ENCODE assay signal across 18 cellular contexts in genomic region chr1:1275836-1276235, GRCh38. TPM values are rescaled to one million over a fixed set of nuclear protein-coding genes. Genes with fewer than 3 reads are reported as not detected.
DNase-seq lines count a peak whose midpoint lies in the region; TF ChIP-seq lines count a peak whose summit lies in the region.
"Had no signal": no experiment of that assay in that cellular context is flagged by ENCODE, and none has a peak within 500 bp of the region (broad histone marks: within the 10 kb centered on the region; RNA-seq: fewer than 3 reads in every experiment).

No MANE protein-coding gene starts in this region.

- H3K4me1 ChIP-seq in SJSA1 (replicated peaks) (peaks cover 54% of the 10 kb centered on the region), Peyer's patch (peaks cover 5 to 44% (median 21%) of the 10 kb centered on the region in 4 donors)

- no peak for TF ChIP-seq POLR2A in Peyer's patch (IDR thresholded peaks at IDR 0.05)

- peak overlapping the region; percentile 30 for H3K4me3 Mint-ChIP-seq in T-helper 2 cell treated with Interferon-gamma antibody and Interleukin-4, amounts not matched to agents 5 μg/mL and 100 μg/mL, for 36 hours
- peak overlapping the region; percentile 22 for H3K4me3 Mint-ChIP-seq in chondrocyte (ENCODE audit: unreplicated experiment)
- H3K4me3 Mint-ChIP-seq in nephron = peak overlapping the region; percentile 58 to 83 (median 82)
- H3K4me3 Mint-ChIP-seq: GM23338 had no signal

- H3K9me3 ChIP-seq in SJSA1 (replicated peaks) = no peaks in the 10 kb centered on the region; the same call in 1 of the 2 replicates
- H3K9me3 ChIP-seq in Peyer's patch = no peaks in the 10 kb centered on the region
- H3K9me3 ChIP-seq: BLaER1, psoas muscle had no signal

- peaks cover 15% of the 10 kb centered on the region for H3K36me3 Mint-ChIP-seq in T-helper 2 cell treated with Interferon-gamma antibody and Interleukin-4, amounts not matched to agents 5 μg/mL and 100 μg/mL, for 36 hours (ENCODE audit: low read depth)
- no peaks in the 10 kb centered on the region for H3K36me3 Mint-ChIP-seq in chondrocyte (ENCODE audit: low read depth)
- H3K36me3 Mint-ChIP-seq in nephron (ENCODE audit: low read depth) = peaks cover 3% of the 10 kb centered on the region

- H3K27me3 ChIP-seq in SJSA1 (replicated peaks) (no peaks in the 10 kb centered on the region), Peyer's patch (no peaks in the 10 kb centered on the region)
- H3K27me3 ChIP-seq: BLaER1 had no signal

- no peak for DNase-seq in T-helper 2 cell treated with Interferon-gamma antibody and Interleukin-4, amounts not matched to agents 5 μg/mL and 100 μg/mL, for 36 hours (ENCODE audit: low spot score)
- DNase-seq in T-helper 2 cell = no peak
- no peak for DNase-seq in SJSA1 (ENCODE audit: low read depth in 1 of 2, low spot score in 2 of 2)
- no peak for DNase-seq in chondrocyte (ENCODE audit: low spot score)
- DNase-seq in Peyer's patch = no peak
- DNase-seq in effector CD8-positive, alpha-beta T cell (lab: John Stamatoyannopoulos, UW) = no peak
- no peak for DNase-seq in mesenteric fat pad (ENCODE audit: low spot score)
- DNase-seq: aorta; NCI-H2029; psoas muscle; SHP77; stimulated activated naive CD4-positive, alpha-beta T cell; trophoblast cell had no signal

- no peaks in the 10 kb centered on the region for H3K27me3 Mint-ChIP-seq in T-helper 2 cell treated with Interferon-gamma antibody and Interleukin-4, amounts not matched to agents 5 μg/mL and 100 μg/mL, for 36 hours (ENCODE audit: low read depth)
- H3K27me3 Mint-ChIP-seq in chondrocyte (ENCODE audit: low read depth) (no peaks in the 10 kb centered on the region), nephron (ENCODE audit: low read depth) (no peaks in the 10 kb centered on the region)

- TF ChIP-seq CTCF in chondrocyte (IDR thresholded peaks at IDR 0.05) (no peak), nephron (IDR thresholded peaks at IDR 0.05; ENCODE audit: unreplicated experiment in 3 of 3) (no peak), Peyer's patch (IDR thresholded peaks at IDR 0.05) (no peak)

- no peak overlapping the region for H3K4me3 ChIP-seq in SJSA1
- no peak overlapping the region for H3K4me3 ChIP-seq in Peyer's patch
- H3K4me3 ChIP-seq: BLaER1, GM23338, psoas muscle had no signal

- peaks cover 31% of the 10 kb centered on the region for H3K36me3 ChIP-seq in SJSA1
- H3K36me3 ChIP-seq in Peyer's patch = no peaks in the 10 kb centered on the region

- H3K4me1 Mint-ChIP-seq in T-helper 2 cell treated with Interferon-gamma antibody and Interleukin-4, amounts not matched to agents 5 μg/mL and 100 μg/mL, for 36 hours (ENCODE audit: low read depth) = peaks cover 17% of the 10 kb centered on the region
- H3K4me1 Mint-ChIP-seq in chondrocyte (ENCODE audit: low read depth) = peaks cover 29% of the 10 kb centered on the region
- peaks cover 20% of the 10 kb centered on the region for H3K4me1 Mint-ChIP-seq in nephron

- H3K27ac ChIP-seq in SJSA1 = peak overlapping the region; percentile 34; the same call in 1 of the 2 replicates
- no peak overlapping the region for H3K27ac ChIP-seq in Peyer's patch
- H3K27ac ChIP-seq: 22Rv1, BLaER1, psoas muscle had no signal

- no peak overlapping the region for H3K27ac Mint-ChIP-seq in T-helper 2 cell treated with Interferon-gamma antibody and Interleukin-4, amounts not matched to agents 5 μg/mL and 100 μg/mL, for 36 hours
- H3K27ac Mint-ChIP-seq in chondrocyte (ENCODE audit: unreplicated experiment) (peak overlapping the region; percentile 58), nephron (peak overlapping the region; percentile 48 to 56 (median 51))
- H3K27ac Mint-ChIP-seq: GM23338 had no signal

- H3K9me3 Mint-ChIP-seq in T-helper 2 cell treated with Interferon-gamma antibody and Interleukin-4, amounts not matched to agents 5 μg/mL and 100 μg/mL, for 36 hours = no peaks in the 10 kb centered on the region
- H3K9me3 Mint-ChIP-seq in chondrocyte (ENCODE audit: low read depth) = no peaks in the 10 kb centered on the region
- no peaks in the 10 kb centered on the region for H3K9me3 Mint-ChIP-seq in nephron

RNA-seq across cellular contexts. Expression of gene UBE2J2, which starts 2.2 kb away (rescaled TPM):
- total RNA-seq in SJSA1 (2014; rRNA removed; shearing (Covaris generic)) = 92.1 and 96.6 TPM in 2 replicates
- total RNA-seq in chondrocyte (49.2 to 57.5 TPM (median 52.0 TPM) in 3 replicates), Peyer's patch (10 to 100 TPM; 25.6 to 64.2 (median 55.3) TPM), mesenteric fat pad (56.5 TPM)

RNA-seq across cellular contexts. Expression of gene SCNN1D, which starts 4.4 kb away (rescaled TPM):
- 0.53 and 1.5 TPM in 2 replicates for total RNA-seq in SJSA1 (2014; rRNA removed; shearing (Covaris generic))
- total RNA-seq in chondrocyte = 6.6 to 7.4 TPM (median 6.7 TPM) in 3 replicates
- 10 to 100 TPM in 3 of 4 donors, not detected in 1; 10.9 to 21.6 (median 16.9) TPM for total RNA-seq in Peyer's patch
- 2.1 TPM for total RNA-seq in mesenteric fat pad

RNA-seq across cellular contexts. Expression of gene C1QTNF12, which starts 29.3 kb away (rescaled TPM):
- total RNA-seq in SJSA1 (2014; rRNA removed; shearing (Covaris generic)) = 0.25 and 1.8 TPM in 2 replicates
- total RNA-seq in chondrocyte (1.3 to 2.1 TPM (median 1.7 TPM) in 3 replicates), Peyer's patch (10 to 100 TPM in 3 of 4 donors, not detected in 1; 23.3 to 58.0 (median 44.2) TPM), mesenteric fat pad (2.9 TPM)
- total RNA-seq: NCI-H460 had no signal

RNA-seq across cellular contexts. Expression of gene ACAP3, which starts 31.9 kb away (rescaled TPM):
- 41.1 and 44.8 TPM in 2 replicates for total RNA-seq in SJSA1 (2014; rRNA removed; shearing (Covaris generic))
- total RNA-seq in chondrocyte = 51.9 to 77.5 TPM (median 57.5 TPM) in 3 replicates
- total RNA-seq in Peyer's patch = 100 to 1,000 TPM in 2 of 4 donors, 10 to 100 TPM in 2; 78.1 to 156 (median 110) TPM
- 36.6 TPM for total RNA-seq in mesenteric fat pad

RNA-seq across cellular contexts. Expression of gene PUSL1, which starts 32.6 kb away (rescaled TPM):
- total RNA-seq in SJSA1 (2014; rRNA removed; shearing (Covaris generic)) = 27.3 and 35.1 TPM in 2 replicates
- total RNA-seq in chondrocyte (21.6 to 22.3 TPM (median 22.1 TPM) in 3 replicates), Peyer's patch (10 to 100 TPM; 12.4 to 38.9 (median 24.4) TPM), mesenteric fat pad (11.6 TPM)

Comparison
In these comparisons a context has a peak if more than half of its experiments do, and no peak if none do; other contexts are left out.
1. H3K4me3 Mint-ChIP-seq: peak in every context shown above with its lines; median percentile 82 in nephron; 30 in T-helper 2 cell treated with Interferon-gamma antibody and Interleukin-4, amounts not matched to agents 5 μg/mL and 100 μg/mL, for 36 hours; 22 in chondrocyte.